In genomic region chr5:133140311-133140710, GRCh38 we compare ENCODE assay signal across 19 cellular contexts.
"Had no signal": no experiment of that assay in that cellular context is flagged by ENCODE, and none has a peak within 500 bp of the region (broad histone marks: within the 10 kb centered on the region; RNA-seq: fewer than 3 reads in every experiment).

No MANE protein-coding gene starts in this region.

- H3K36me3 ChIP-seq: colonic mucosa, heart left ventricle, ovary, right lobe of liver, spleen, tibial artery had no signal

- H3K27ac Mint-ChIP-seq: naive thymus-derived CD4-positive, alpha-beta T cell; progenitor cell of endocrine pancreas; stimulated activated memory B cell treated with anti-CD40 and anti-IgM and Interleukin-4, amounts not matched to agents 10 μg/mL and 1 μg/mL and 100 μg/mL, for 72 hours; stimulated activated naive CD8-positive, alpha-beta T cell treated with anti-CD3 and anti-CD28 coated beads, Interleukin-15, Interleukin-2, amounts not matched to agents 100 ng/mL and 50 ng/mL, for 24 hours had no signal

- ATAC-seq: esophagus mucosa; heart left ventricle; naive thymus-derived CD4-positive, alpha-beta T cell; right lobe of liver; stimulated activated memory B cell treated with anti-CD40 and anti-IgM and Interleukin-4, amounts not matched to agents 10 μg/mL and 1 μg/mL and 100 μg/mL, for 72 hours had no signal

- H3K27me3 Mint-ChIP-seq: progenitor cell of endocrine pancreas; stimulated activated naive CD8-positive, alpha-beta T cell treated with anti-CD3 and anti-CD28 coated beads, Interleukin-15, Interleukin-2, amounts not matched to agents 100 ng/mL and 50 ng/mL, for 24 hours had no signal

- H3K9me3 ChIP-seq: colonic mucosa, ovary, right lobe of liver, tibial artery had no signal

- H3K27ac ChIP-seq: colonic mucosa, heart left ventricle, ovary, right lobe of liver, spleen, tibial artery had no signal

- H3K4me1 ChIP-seq: colonic mucosa, heart left ventricle, right lobe of liver, spleen, tibial artery had no signal

- DNase-seq: cerebellar nuclear complex; colonic mucosa; effector CD4-positive, alpha-beta T cell; heart left ventricle; hippocampal formation; kidney glomerular epithelial cell; mesendoderm; naive thymus-derived CD4-positive, alpha-beta T cell; ovary; right lobe of liver; spleen; stimulated activated CD4-positive, alpha-beta T cell treated with anti-CD3 and anti-CD28 coated beads, Interleukin-15, amount 100 ng/mL, for 24 hours; stimulated activated CD4-positive, alpha-beta T cell treated with anti-CD3 and anti-CD28 coated beads, Interleukin-1b, Interleukin-23, amount 100 ng/mL, for 48 hours; stimulated activated CD4-positive, alpha-beta T cell treated with anti-CD3 and anti-CD28 coated beads, Interleukin-4, amount 100 ng/mL, for 24 hours; tibial artery had no signal

- H3K4me3 ChIP-seq: colonic mucosa, heart left ventricle, ovary, right lobe of liver, spleen, tibial artery had no signal

- H3K4me1 Mint-ChIP-seq: naive thymus-derived CD4-positive, alpha-beta T cell; stimulated activated memory B cell treated with anti-CD40 and anti-IgM and Interleukin-4, amounts not matched to agents 10 μg/mL and 1 μg/mL and 100 μg/mL, for 72 hours had no signal

- H3K9me3 Mint-ChIP-seq: stimulated activated naive CD8-positive, alpha-beta T cell treated with anti-CD3 and anti-CD28 coated beads, Interleukin-15, Interleukin-2, amounts not matched to agents 100 ng/mL and 50 ng/mL, for 24 hours had no signal

- H3K4me3 Mint-ChIP-seq: naive thymus-derived CD4-positive, alpha-beta T cell; stimulated activated memory B cell treated with anti-CD40 and anti-IgM and Interleukin-4, amounts not matched to agents 10 μg/mL and 1 μg/mL and 100 μg/mL, for 72 hours; stimulated activated naive CD8-positive, alpha-beta T cell treated with anti-CD3 and anti-CD28 coated beads, Interleukin-15, Interleukin-2, amounts not matched to agents 100 ng/mL and 50 ng/mL, for 24 hours had no signal

- H3K27me3 ChIP-seq: colonic mucosa, heart left ventricle, ovary, right lobe of liver, spleen had no signal
